In the genomic region with DNA sequence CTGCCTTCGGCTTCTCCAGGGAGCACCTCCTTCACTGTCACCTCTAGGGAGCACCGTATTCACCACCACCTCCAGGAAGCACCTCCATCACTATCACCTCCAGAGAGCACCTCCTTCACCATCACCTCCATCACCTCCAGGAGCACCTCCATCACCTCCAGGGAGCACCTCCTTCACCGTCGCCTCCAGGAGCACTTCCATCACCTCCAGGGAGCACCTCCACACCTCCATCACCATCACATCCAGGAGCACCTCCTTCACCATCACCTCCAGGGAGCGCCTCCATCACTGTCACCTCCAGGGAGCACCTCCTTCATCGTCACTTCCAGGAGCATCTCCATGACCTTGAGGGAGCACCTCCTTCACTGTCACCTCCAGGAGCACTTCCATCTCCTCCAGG, we compare ENCODE assay signal across 1 cellular context.
TF ChIP-seq lines count a peak whose summit lies in the region.

No MANE protein-coding gene starts in this region.

TF ChIP-seq in K562, 482 proteins besides CTCF, POLR2A, EP300 and RAD21:
- TF ChIP-seq, protein P1, sequence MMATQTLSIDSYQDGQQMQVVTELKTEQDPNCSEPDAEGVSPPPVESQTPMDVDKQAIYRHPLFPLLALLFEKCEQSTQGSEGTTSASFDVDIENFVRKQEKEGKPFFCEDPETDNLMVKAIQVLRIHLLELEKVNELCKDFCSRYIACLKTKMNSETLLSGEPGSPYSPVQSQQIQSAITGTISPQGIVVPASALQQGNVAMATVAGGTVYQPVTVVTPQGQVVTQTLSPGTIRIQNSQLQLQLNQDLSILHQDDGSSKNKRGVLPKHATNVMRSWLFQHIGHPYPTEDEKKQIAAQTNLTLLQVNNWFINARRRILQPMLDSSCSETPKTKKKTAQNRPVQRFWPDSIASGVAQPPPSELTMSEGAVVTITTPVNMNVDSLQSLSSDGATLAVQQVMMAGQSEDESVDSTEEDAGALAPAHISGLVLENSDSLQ (IDR thresholded peaks at IDR 0.05) = 0 out of 2 replicates have a peak, but pooled peaks have one; percentile 8
- TF ChIP-seq MTA1 (IDR thresholded peaks at IDR 0.05; ENCODE audit: borderline replicate concordance) = no peak
- peak; percentile 98 for TF ChIP-seq ZNF263 (CRISPR knock-in tag; IDR thresholded peaks at IDR 0.05; ENCODE audit: borderline replicate concordance)
